9 cellular contexts compared by ENCODE assay signal in genomic region chr14:30620178-30620577, GRCh38. TPM values are rescaled to one million over a fixed set of nuclear protein-coding genes. Genes with fewer than 3 reads are reported as not detected.
DNase-seq lines count a peak whose midpoint lies in the region; ATAC-seq and TF ChIP-seq lines count a peak whose summit lies in the region.
"Had no signal": no experiment of that assay in that cellular context is flagged by ENCODE, and none has a peak within 500 bp of the region (broad histone marks: within the 10 kb centered on the region; RNA-seq: fewer than 3 reads in every experiment).

No MANE protein-coding gene starts in this region.

- no TSS peak for BruUV-seq in OCI-LY7 (replicated peaks; lab: Mats Ljungman, UMichigan)

- H3K4me2 ChIP-seq in OCI-LY7 (ENCODE audit: low read length): 0 out of 2 replicates have a peak overlapping the region, but pooled peaks have one; percentile 7

- POLR2A ChIA-PET in OCI-LY7 (lab: Charles Lee): interaction anchor here (0.6 kb wide), 1 partner anchor 78 kb away, joined by 3 read pairs; no protein-coding TSS in a partner anchor

- H3K79me2 ChIP-seq in OCI-LY7 (ENCODE audit: insufficient read depth, low read depth, low read length): peaks cover 28% of the 10 kb centered on the region

- ATAC-seq in GM18520 (IDR thresholded peaks at IDR 0.05; ENCODE audit: unreplicated experiment): peak; percentile 58
- peak; percentile 37 for ATAC-seq in HG02852 (IDR thresholded peaks at IDR 0.05; ENCODE audit: unreplicated experiment)
- no peak for ATAC-seq in omental fat pad (ENCODE audit: low FRiP score)
- ATAC-seq in GM19397 (IDR thresholded peaks at IDR 0.05; ENCODE audit: unreplicated experiment): no peak

- H4K20me1 ChIP-seq in OCI-LY7 (ENCODE audit: insufficient read depth, low read length): no peaks in the 10 kb centered on the region

- peak; percentile 10 for DNase-seq in OCI-LY7 (ENCODE audit: low spot score)
- peak; percentile 41 for DNase-seq in foreskin melanocyte
- no peak for DNase-seq in omental fat pad (ENCODE audit: low spot score)
- DNase-seq in stimulated activated naive CD4-positive, alpha-beta T cell treated with Interleukin-2 at 50 U/mL for 16 hours (lab: John Stamatoyannopoulos, UW): no peak
- no peak for DNase-seq in NCI-H446 treated with DMSO at 0.1 percent for 48 hours (lab: John Stamatoyannopoulos, UW)

- peaks cover 39% of the 10 kb centered on the region for H3K36me3 ChIP-seq in OCI-LY7 (ENCODE audit: insufficient read depth, low read length)

- intact Hi-C loops in OCI-LY7 (cut with micrococcal nuclease; ENCODE audit: unreplicated experiment): loop anchor here (10.0 kb wide), 1 partner anchor 1585 kb away; the partner anchor contains the start of genes RNU6-7 and RNU6-8

- no peaks in the 10 kb centered on the region for H3K9me2 ChIP-seq in OCI-LY7 (ENCODE audit: insufficient read depth, low read length)

- H3K27ac ChIP-seq in OCI-LY7 (ENCODE audit: low read depth, low read length, poor library complexity, severe bottlenecking): no peak overlapping the region
- H3K27ac ChIP-seq: SK-N-MC had no signal

- no peak for TF ChIP-seq CTCF in OCI-LY7 (conservative IDR thresholded peaks at IDR 0.05; ENCODE audit: low read length)
- no peak for TF ChIP-seq CTCF in omental fat pad (IDR thresholded peaks at IDR 0.05)

- H2AFZ ChIP-seq in OCI-LY7 (ENCODE audit: low read length): no peak overlapping the region

- no peaks in the 10 kb centered on the region for H3K9me3 ChIP-seq in OCI-LY7 (ENCODE audit: low read length)

- H3K4me3 ChIP-seq in OCI-LY7 (ENCODE audit: low read depth, low read length, poor library complexity, severe bottlenecking): no peak overlapping the region
- H3K4me3 ChIP-seq: SK-N-MC had no signal

- peaks cover 28% of the 10 kb centered on the region for H3K4me1 ChIP-seq in OCI-LY7 (ENCODE audit: insufficient read depth, low read length, poor library complexity, severe bottlenecking)

- CTCF ChIA-PET in OCI-LY7 (lab: Charles Lee; ENCODE audit: unreplicated experiment): no interaction called here

RNA-seq across cellular contexts. Expression of gene SCFD1, which starts 1.9 kb away (rescaled TPM):
- total RNA-seq in OCI-LY7 (2014; rRNA removed; shearing (Covaris generic)): 44.6 and 65.1 TPM in 2 replicates
- total RNA-seq in OCI-LY7 (2022) (71.4 and 72.6 TPM in 2 replicates), omental fat pad (100 to 1,000 TPM in 1 of 4 donors, 10 to 100 TPM in 3; 50.9 to 102 (median 54.8) TPM)

Comparison
In these comparisons a context has a peak if more than half of its experiments do, and no peak if none do; other contexts are left out.
1. ATAC-seq: peak in GM18520 (single experiment) and HG02852 (single experiment); none in omental fat pad (single experiment) and GM19397 (single experiment).
2. DNase-seq: peak in OCI-LY7 (single experiment) and foreskin melanocyte (single experiment); none in omental fat pad (single experiment), stimulated activated naive CD4-positive, alpha-beta T cell treated with Interleukin-2 at 50 U/mL for 16 hours (single experiment) and NCI-H446 treated with DMSO at 0.1 percent for 48 hours (single experiment).